ENCODE assay signal across 12 cellular contexts in the genomic region with DNA sequence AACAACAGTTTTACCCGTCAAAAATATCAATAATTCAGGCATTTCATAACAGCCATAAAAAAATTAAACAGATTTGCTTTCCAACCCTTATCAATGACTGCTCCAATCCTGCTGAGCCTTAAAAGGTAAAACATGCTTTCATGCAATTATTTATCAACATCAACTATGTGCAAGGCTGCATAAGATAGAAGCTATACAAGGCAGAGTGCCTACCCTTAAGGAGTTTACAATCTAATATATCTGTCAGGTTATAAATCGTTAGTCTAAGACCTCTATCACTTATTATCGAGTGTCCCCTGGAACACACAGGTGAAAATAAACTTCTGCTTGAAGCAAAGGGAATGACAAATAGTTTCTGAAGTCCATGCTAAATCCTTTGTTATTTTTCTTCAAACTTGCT. TPM values are rescaled to one million over a fixed set of nuclear protein-coding genes. Genes with fewer than 3 reads are reported as not detected.
DNase-seq lines count a peak whose midpoint lies in the region; ATAC-seq, FAIRE-seq and TF ChIP-seq lines count a peak whose summit lies in the region.
"Had no signal": no experiment of that assay in that cellular context is flagged by ENCODE, and none has a peak within 500 bp of the region (broad histone marks: within the 10 kb centered on the region; RNA-seq: fewer than 3 reads in every experiment).

No MANE protein-coding gene starts in this region.

- H3K27ac Mint-ChIP-seq in stimulated activated naive CD8-positive, alpha-beta T cell treated with anti-CD3 and anti-CD28 coated beads, Interleukin-15, amount 100 ng/mL, for 72 hours = no peak overlapping the region
- H3K27ac Mint-ChIP-seq: activated T-helper 17 cell treated with anti-CD3 and anti-CD28 coated beads, Interleukin-2, amount 50 U/mL, for 72 hours had no signal

- peaks cover 58% of the 10 kb centered on the region for H3K27me3 Mint-ChIP-seq in stimulated activated naive CD8-positive, alpha-beta T cell treated with anti-CD3 and anti-CD28 coated beads, Interleukin-15, amount 100 ng/mL, for 72 hours

- no peak for ATAC-seq in body of pancreas
- no peak for ATAC-seq in HG03520 (IDR thresholded peaks at IDR 0.05; ENCODE audit: unreplicated experiment)
- ATAC-seq in stimulated activated naive CD8-positive, alpha-beta T cell treated with anti-CD3 and anti-CD28 coated beads, Interleukin-15, amount 100 ng/mL, for 72 hours = no peak
- ATAC-seq: activated T-helper 17 cell treated with anti-CD3 and anti-CD28 coated beads, Interleukin-2, amount 50 U/mL, for 72 hours; naive thymus-derived CD8-positive, alpha-beta T cell had no signal

- peak overlapping the region; percentile 78 to 100 (median 99) for H3K27ac ChIP-seq in body of pancreas
- peak overlapping the region; percentile 76 to 90 for H3K27ac ChIP-seq in kidney (ENCODE audit: low read depth in 2 of 2, low read length in 2 of 2)

- H3K9ac ChIP-seq in kidney (ENCODE audit: low read length in 2 of 2) (peak overlapping the region; percentile 68 to 87), skeletal muscle satellite cell (ENCODE audit: low read depth, low read length) (peak overlapping the region; percentile 92)

- intact Hi-C loops in body of pancreas (cut with DNase I) = no loop called here
- intact Hi-C loops in kidney (cut with DNase I) = no loop called here

- H3K4me3 ChIP-seq in H7 (ENCODE audit: insufficient read depth, low read depth, low read length) = peak overlapping the region; percentile 0; the same call in 1 of the 2 replicates
- peak overlapping the region; percentile 26 to 76 for H3K4me3 ChIP-seq in body of pancreas
- peak overlapping the region; percentile 70 to 85 for H3K4me3 ChIP-seq in kidney (ENCODE audit: low read length in 2 of 2)
- peak overlapping the region; percentile 75 for H3K4me3 ChIP-seq in skeletal muscle satellite cell (ENCODE audit: low read length)

- no peaks in the 10 kb centered on the region for H3K9me3 ChIP-seq in body of pancreas
- H3K9me3 ChIP-seq in kidney (ENCODE audit: control insufficient read depth in 1 of 2, low read length in 2 of 2) = no peaks in the 10 kb centered on the region
- H3K9me3 ChIP-seq in skeletal muscle satellite cell (replicated peaks; ENCODE audit: low read length) = no peaks in the 10 kb centered on the region
- H3K9me3 ChIP-seq: HAP-1 had no signal

- peaks cover 5% of the 10 kb centered on the region for H3K27me3 ChIP-seq in H7 (ENCODE audit: control insufficient read depth, insufficient read depth, low read length)
- H3K27me3 ChIP-seq in body of pancreas = no peaks in the 10 kb centered on the region
- H3K27me3 ChIP-seq in skeletal muscle satellite cell (ENCODE audit: control insufficient read depth, insufficient read depth, low read length) = no peaks in the 10 kb centered on the region

- TF ChIP-seq POLR2A in body of pancreas (IDR thresholded peaks at IDR 0.05) = no peak

- peaks cover 17% of the 10 kb centered on the region for H3K4me1 Mint-ChIP-seq in stimulated activated naive CD8-positive, alpha-beta T cell treated with anti-CD3 and anti-CD28 coated beads, Interleukin-15, amount 100 ng/mL, for 72 hours

- FAIRE-seq in kidney (lab: Jason Lieb, UNC) = no peak

- peak overlapping the region; percentile 80 for H3K4me2 ChIP-seq in skeletal muscle satellite cell (ENCODE audit: low read length)

- TF ChIP-seq CTCF in body of pancreas (IDR thresholded peaks at IDR 0.05) = no peak
- no peak for TF ChIP-seq CTCF in kidney (IDR thresholded peaks at IDR 0.05; ENCODE audit: borderline replicate concordance, extremely low read depth, insufficient read depth)

- H3K36me3 ChIP-seq in H7 (replicated peaks; ENCODE audit: control insufficient read depth, insufficient read depth, low read length) (no peaks in the 10 kb centered on the region), body of pancreas (replicated peaks in 1 of 2; ENCODE audit: insufficient read depth in 1 of 2, low read depth in 2 of 2) (no peaks in the 10 kb centered on the region), kidney (ENCODE audit: control insufficient read depth in 1 of 2, insufficient read depth in 2 of 2, low read length in 2 of 2) (peaks cover 7 to 11% of the 10 kb centered on the region in 2 donors), skeletal muscle satellite cell (ENCODE audit: insufficient read depth, low read length) (peaks cover 40% of the 10 kb centered on the region)
- H3K36me3 ChIP-seq: HAP-1 had no signal

- no peak overlapping the region for H3K4me3 Mint-ChIP-seq in stimulated activated naive CD8-positive, alpha-beta T cell treated with anti-CD3 and anti-CD28 coated beads, Interleukin-15, amount 100 ng/mL, for 72 hours

- no peaks in the 10 kb centered on the region for H3K9me3 Mint-ChIP-seq in stimulated activated naive CD8-positive, alpha-beta T cell treated with anti-CD3 and anti-CD28 coated beads, Interleukin-15, amount 100 ng/mL, for 72 hours
- H3K9me3 Mint-ChIP-seq: activated T-helper 17 cell treated with anti-CD3 and anti-CD28 coated beads, Interleukin-2, amount 50 U/mL, for 72 hours; IgD-negative memory B cell; naive thymus-derived CD8-positive, alpha-beta T cell had no signal

- WGBS in body of pancreas, 2 donors = 15% methylated on average over 3 of the region's 3 CpGs

- H3K4me1 ChIP-seq in body of pancreas (peaks cover 68% of the 10 kb centered on the region), kidney (ENCODE audit: control insufficient read depth in 1 of 2, insufficient read depth in 1 of 2, low read depth in 1 of 2, low read length in 2 of 2) (peaks cover 17% of the 10 kb centered on the region in 2 donors), skeletal muscle satellite cell (ENCODE audit: control insufficient read depth, insufficient read depth, low read length) (peaks cover 72% of the 10 kb centered on the region)

- no peak for DNase-seq in H7
- DNase-seq in body of pancreas = no peak
- no peak for DNase-seq in kidney
- no peak for DNase-seq in central memory CD4-positive, alpha-beta T cell
- DNase-seq in stimulated activated naive CD8-positive, alpha-beta T cell treated with anti-CD3 and anti-CD28 coated beads, Interleukin-15, amount 100 ng/mL, for 72 hours = no peak
- no peak for DNase-seq in H4 (ENCODE audit: low spot score)

RNA-seq across cellular contexts. Expression of a gene that starts 1.8 kb away (rescaled TPM):
- total RNA-seq in H7 (2014; rRNA removed; shearing (Covaris generic)) = 37.3 and 42.6 TPM in 2 replicates
- total RNA-seq in body of pancreas = 100 to 1,000 TPM; 127 to 273 TPM
- 71.3 TPM for total RNA-seq in kidney
- polyA plus RNA-seq in kidney (ENCODE audit: insufficient read depth, low read depth, low replicate concordance) = 25.0 TPM
- 38.3 and 86.7 TPM in 2 replicates for total RNA-seq in skeletal muscle satellite cell (2012; rRNA removed)
- 70.3 and 78.3 TPM in 2 replicates for total RNA-seq in H4 (2014; rRNA removed; shearing (Covaris generic))

Comparison
In these comparisons a context has a peak if more than half of its experiments do, and no peak if none do; other contexts are left out.
1. H3K4me3 ChIP-seq: peak in every context shown above with its lines; median percentile 78 in kidney; 75 in skeletal muscle satellite cell; 51 in body of pancreas; 0 in H7.